ENCODE assay signal across 34 cellular contexts in genomic region chr5:8321272-8321671, GRCh38.
"Had no signal": no experiment of that assay in that cellular context is flagged by ENCODE, and none has a peak within 500 bp of the region (broad histone marks: within the 10 kb centered on the region; RNA-seq: fewer than 3 reads in every experiment).

No MANE protein-coding gene starts in this region.

- H3K9me3 ChIP-seq: adrenal gland, ascending aorta, body of pancreas, breast epithelium had no signal

- H3K36me3 ChIP-seq: adrenal gland, ascending aorta, brain microvascular endothelial cell, breast epithelium, cardiac muscle cell had no signal

- H3K4me1 ChIP-seq: adrenal gland, ascending aorta, body of pancreas, breast epithelium had no signal

- ATAC-seq: activated naive CD4-positive, alpha-beta T cell treated with anti-CD3 and anti-CD28 coated beads, Interleukin-2, amount 50 U/mL, for 72 hours; activated naive CD8-positive, alpha-beta T cell treated with anti-CD3 and anti-CD28 coated beads, Interleukin-2, amount 50 U/mL, for 24 hours; activated T-cell treated with anti-CD3 and anti-CD28 coated beads, Interleukin-2, amount 50 U/mL, for 4 hours; activated T-cell treated with anti-CD3 and anti-CD28 coated beads, Interleukin-2, amount 50 U/mL, for 72 hours; activated T-helper 17 cell treated with anti-CD3 and anti-CD28 coated beads, Interleukin-2, amount 50 U/mL, for 72 hours; body of pancreas had no signal

- H3K4me3 ChIP-seq: adrenal gland, ascending aorta, body of pancreas, breast epithelium, cardiac muscle cell had no signal

- H3K27ac ChIP-seq: adrenal gland, ascending aorta, body of pancreas, brain microvascular endothelial cell, breast epithelium, cardiac muscle cell had no signal

- H3K27me3 ChIP-seq: adrenal gland, ascending aorta, body of pancreas, brain microvascular endothelial cell, breast epithelium, cardiac muscle cell had no signal

- DNase-seq: activated effector memory CD4-positive, alpha-beta T cell treated with anti-CD3 and anti-CD28 coated beads, Interleukin-2, amount 50 U/mL, for 16 hours; activated effector memory CD4-positive, alpha-beta T cell treated with Interleukin-2 at 50 U/mL for 16 hours; activated gamma-delta T cell; activated gamma-delta T cell treated with Interleukin-2 at 50 U/mL for 16 hours; activated naive CD4-positive, alpha-beta T cell; activated naive CD4-positive, alpha-beta T cell treated with anti-CD3 and anti-CD28 coated beads for 36 hours; activated naive CD4-positive, alpha-beta T cell treated with anti-CD3 and anti-CD28 coated beads, Interleukin-2, amount 10 ng/mL, durations not matched to agents 7 days and 5 days; activated naive CD4-positive, alpha-beta T cell treated with anti-CD3 and anti-CD28 coated beads, Interleukin-2, amount 50 U/mL, for 16 hours; activated naive CD4-positive, alpha-beta T cell treated with Interleukin-2 at 50 U/mL for 16 hours; activated naive CD8-positive, alpha-beta T cell treated with anti-CD3 and anti-CD28 coated beads for 36 hours; activated naive CD8-positive, alpha-beta T cell treated with anti-CD3 and anti-CD28 coated beads, Interleukin-2, amount 10 ng/mL, durations not matched to agents 7 days and 5 days; activated naive CD8-positive, alpha-beta T cell treated with anti-CD3 and anti-CD28 coated beads, Interleukin-2, amount 50 U/mL, for 24 hours; activated T-cell treated with anti-CD3 and anti-CD28 coated beads, Interleukin-2, amount 50 U/mL, for 1 hour; activated T-cell treated with anti-CD3 and anti-CD28 coated beads, Interleukin-2, amount 50 U/mL, for 24 hours; activated T-cell treated with anti-CD3 and anti-CD28 coated beads, Interleukin-2, amount 50 U/mL, for 4 hours; activated T-cell treated with anti-CD3 and anti-CD28 coated beads, Interleukin-2, amount 50 U/mL, for 48 hours; activated T-cell treated with anti-CD3 and anti-CD28 coated beads, Interleukin-2, amount 50 U/mL, for 72 hours; adrenal gland; amniotic stem cell; amygdala; anterior cingulate cortex; aorta; body of pancreas; brain microvascular endothelial cell; caudate nucleus; central memory CD4-positive, alpha-beta T cell; cerebellar nuclear complex had no signal

- FAIRE-seq: astrocyte, bronchial epithelial cell had no signal
